1 cellular context compared by ENCODE assay signal in the genomic region with DNA sequence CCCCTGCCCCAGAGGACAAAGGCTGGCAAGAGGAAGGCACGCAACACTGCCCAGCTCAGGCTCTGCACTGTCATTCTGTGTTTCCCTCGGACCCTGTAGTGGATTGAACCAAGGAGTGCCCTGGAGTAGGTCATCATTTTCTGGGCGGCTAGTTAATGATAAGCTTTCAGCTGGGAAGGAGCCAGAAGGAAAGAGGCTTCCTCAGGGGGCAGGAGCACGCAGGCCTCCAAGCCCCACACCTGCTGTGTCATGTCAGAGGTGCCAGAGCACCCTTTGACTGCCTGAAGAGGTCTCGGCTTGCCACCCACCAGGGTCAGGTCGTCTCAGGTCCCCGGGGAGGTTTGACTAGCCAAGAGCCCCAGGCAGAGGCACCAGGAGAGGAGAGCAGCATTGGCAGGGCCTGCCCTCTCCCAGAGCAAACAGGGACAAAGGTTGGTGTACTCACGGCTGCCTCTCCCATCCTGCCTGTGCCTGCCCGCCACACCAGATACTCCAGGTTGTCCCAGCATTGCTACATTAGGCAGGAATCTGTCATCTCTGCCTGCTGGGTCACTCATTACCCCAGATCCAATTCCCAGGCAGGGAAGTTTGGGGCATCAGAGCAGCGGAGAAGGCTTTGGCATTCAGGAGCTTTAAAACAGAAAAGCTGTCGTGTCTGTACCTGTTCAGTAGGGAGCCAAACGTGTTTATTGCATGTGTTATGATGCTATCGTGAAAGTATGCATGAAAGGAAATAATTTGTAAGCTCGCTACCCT.
TF ChIP-seq lines count a peak whose summit lies in the region.

No MANE protein-coding gene starts in this region.

TF ChIP-seq in HepG2, 621 proteins besides CTCF, POLR2A, EP300 and RAD21 (continued from another document and continues in another):
- TF ChIP-seq, protein P1, sequence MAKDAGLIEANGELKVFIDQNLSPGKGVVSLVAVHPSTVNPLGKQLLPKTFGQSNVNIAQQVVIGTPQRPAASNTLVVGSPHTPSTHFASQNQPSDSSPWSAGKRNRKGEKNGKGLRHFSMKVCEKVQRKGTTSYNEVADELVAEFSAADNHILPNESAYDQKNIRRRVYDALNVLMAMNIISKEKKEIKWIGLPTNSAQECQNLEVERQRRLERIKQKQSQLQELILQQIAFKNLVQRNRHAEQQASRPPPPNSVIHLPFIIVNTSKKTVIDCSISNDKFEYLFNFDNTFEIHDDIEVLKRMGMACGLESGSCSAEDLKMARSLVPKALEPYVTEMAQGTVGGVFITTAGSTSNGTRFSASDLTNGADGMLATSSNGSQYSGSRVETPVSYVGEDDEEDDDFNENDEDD (CRISPR knock-in tag; IDR thresholded peaks at IDR 0.05; ENCODE audit: borderline replicate concordance), result 0 out of 2 replicates have a peak, but pooled peaks have one; percentile 7
- TF ChIP-seq MXD4 (CRISPR knock-in tag; IDR thresholded peaks at IDR 0.05), result 0 out of 2 replicates have a peak, but pooled peaks have one; percentile 31
- TF ChIP-seq, protein P2, sequence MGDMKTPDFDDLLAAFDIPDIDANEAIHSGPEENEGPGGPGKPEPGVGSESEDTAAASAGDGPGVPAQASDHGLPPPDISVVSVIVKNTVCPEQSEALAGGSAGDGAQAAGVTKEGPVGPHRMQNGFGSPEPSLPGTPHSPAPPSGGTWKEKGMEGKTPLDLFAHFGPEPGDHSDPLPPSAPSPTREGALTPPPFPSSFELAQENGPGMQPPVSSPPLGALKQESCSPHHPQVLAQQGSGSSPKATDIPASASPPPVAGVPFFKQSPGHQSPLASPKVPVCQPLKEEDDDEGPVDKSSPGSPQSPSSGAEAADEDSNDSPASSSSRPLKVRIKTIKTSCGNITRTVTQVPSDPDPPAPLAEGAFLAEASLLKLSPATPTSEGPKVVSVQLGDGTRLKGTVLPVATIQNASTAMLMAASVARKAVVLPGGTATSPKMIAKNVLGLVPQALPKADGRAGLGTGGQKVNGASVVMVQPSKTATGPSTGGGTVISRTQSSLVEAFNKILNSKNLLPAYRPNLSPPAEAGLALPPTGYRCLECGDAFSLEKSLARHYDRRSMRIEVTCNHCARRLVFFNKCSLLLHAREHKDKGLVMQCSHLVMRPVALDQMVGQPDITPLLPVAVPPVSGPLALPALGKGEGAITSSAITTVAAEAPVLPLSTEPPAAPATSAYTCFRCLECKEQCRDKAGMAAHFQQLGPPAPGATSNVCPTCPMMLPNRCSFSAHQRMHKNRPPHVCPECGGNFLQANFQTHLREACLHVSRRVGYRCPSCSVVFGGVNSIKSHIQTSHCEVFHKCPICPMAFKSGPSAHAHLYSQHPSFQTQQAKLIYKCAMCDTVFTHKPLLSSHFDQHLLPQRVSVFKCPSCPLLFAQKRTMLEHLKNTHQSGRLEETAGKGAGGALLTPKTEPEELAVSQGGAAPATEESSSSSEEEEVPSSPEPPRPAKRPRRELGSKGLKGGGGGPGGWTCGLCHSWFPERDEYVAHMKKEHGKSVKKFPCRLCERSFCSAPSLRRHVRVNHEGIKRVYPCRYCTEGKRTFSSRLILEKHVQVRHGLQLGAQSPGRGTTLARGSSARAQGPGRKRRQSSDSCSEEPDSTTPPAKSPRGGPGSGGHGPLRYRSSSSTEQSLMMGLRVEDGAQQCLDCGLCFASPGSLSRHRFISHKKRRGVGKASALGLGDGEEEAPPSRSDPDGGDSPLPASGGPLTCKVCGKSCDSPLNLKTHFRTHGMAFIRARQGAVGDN (CRISPR knock-in tag; IDR thresholded peaks at IDR 0.05), result peak; percentile 97
- TF ChIP-seq PITX1 (CRISPR knock-in tag; IDR thresholded peaks at IDR 0.05), result peak; percentile 61; the same call in 1 of the 2 replicates
- no peak for TF ChIP-seq ZNF619 (CRISPR knock-in tag; IDR thresholded peaks at IDR 0.05)
- TF ChIP-seq, protein P3, sequence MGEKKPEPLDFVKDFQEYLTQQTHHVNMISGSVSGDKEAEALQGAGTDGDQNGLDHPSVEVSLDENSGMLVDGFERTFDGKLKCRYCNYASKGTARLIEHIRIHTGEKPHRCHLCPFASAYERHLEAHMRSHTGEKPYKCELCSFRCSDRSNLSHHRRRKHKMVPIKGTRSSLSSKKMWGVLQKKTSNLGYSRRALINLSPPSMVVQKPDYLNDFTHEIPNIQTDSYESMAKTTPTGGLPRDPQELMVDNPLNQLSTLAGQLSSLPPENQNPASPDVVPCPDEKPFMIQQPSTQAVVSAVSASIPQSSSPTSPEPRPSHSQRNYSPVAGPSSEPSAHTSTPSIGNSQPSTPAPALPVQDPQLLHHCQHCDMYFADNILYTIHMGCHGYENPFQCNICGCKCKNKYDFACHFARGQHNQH (CRISPR knock-in tag; IDR thresholded peaks at IDR 0.05), result peak; percentile 85
- TF ChIP-seq KLF11 (CRISPR knock-in tag; IDR thresholded peaks at IDR 0.05), result no peak
- no peak for TF ChIP-seq ZFP62 (CRISPR knock-in tag; IDR thresholded peaks at IDR 0.05)
- TF ChIP-seq CENPX (CRISPR knock-in tag; IDR thresholded peaks at IDR 0.05), result no peak
- TF ChIP-seq PRPF4 (IDR thresholded peaks at IDR 0.05; ENCODE audit: low read depth, low read length, poor library complexity, severe bottlenecking), result no peak
- peak; percentile 76; the same call in 1 of the 2 replicates for TF ChIP-seq ZNF451 (CRISPR knock-in tag; IDR thresholded peaks at IDR 0.05)
- TF ChIP-seq AHR (CRISPR knock-in tag; IDR thresholded peaks at IDR 0.05), result no peak
- TF ChIP-seq ERF (CRISPR knock-in tag; IDR thresholded peaks at IDR 0.05), result peak; percentile 54; the same call in 1 of the 2 replicates
- no peak for TF ChIP-seq NPAS2 (CRISPR knock-in tag; IDR thresholded peaks at IDR 0.05; ENCODE audit: borderline replicate concordance)
- TF ChIP-seq RNF2 (conservative IDR thresholded peaks at IDR 0.05; ENCODE audit: low read depth), result no peak
- TF ChIP-seq ELF1 (CRISPR knock-in tag; IDR thresholded peaks at IDR 0.05), result peak; percentile 18; the same call in 1 of the 2 replicates
- peak; percentile 80; the same call in 1 of the 2 replicates for TF ChIP-seq ZNF224 (CRISPR knock-in tag; IDR thresholded peaks at IDR 0.05)
- TF ChIP-seq CC2D1A (CRISPR knock-in tag; IDR thresholded peaks at IDR 0.05), result no peak
- TF ChIP-seq HNRNPK (IDR thresholded peaks at IDR 0.05; ENCODE audit: low read depth, low read length, poor library complexity, severe bottlenecking), result no peak
- no peak for TF ChIP-seq ZNF33B (CRISPR knock-in tag; IDR thresholded peaks at IDR 0.05)
- no peak for TF ChIP-seq KDM5A (IDR thresholded peaks at IDR 0.05; ENCODE audit: borderline replicate concordance, low read length)
- TF ChIP-seq ZNF589 (CRISPR knock-in tag; conservative IDR thresholded peaks at IDR 0.05), result 0 out of 2 replicates have a peak, but pooled peaks have one; percentile 18
- TF ChIP-seq, protein P4, sequence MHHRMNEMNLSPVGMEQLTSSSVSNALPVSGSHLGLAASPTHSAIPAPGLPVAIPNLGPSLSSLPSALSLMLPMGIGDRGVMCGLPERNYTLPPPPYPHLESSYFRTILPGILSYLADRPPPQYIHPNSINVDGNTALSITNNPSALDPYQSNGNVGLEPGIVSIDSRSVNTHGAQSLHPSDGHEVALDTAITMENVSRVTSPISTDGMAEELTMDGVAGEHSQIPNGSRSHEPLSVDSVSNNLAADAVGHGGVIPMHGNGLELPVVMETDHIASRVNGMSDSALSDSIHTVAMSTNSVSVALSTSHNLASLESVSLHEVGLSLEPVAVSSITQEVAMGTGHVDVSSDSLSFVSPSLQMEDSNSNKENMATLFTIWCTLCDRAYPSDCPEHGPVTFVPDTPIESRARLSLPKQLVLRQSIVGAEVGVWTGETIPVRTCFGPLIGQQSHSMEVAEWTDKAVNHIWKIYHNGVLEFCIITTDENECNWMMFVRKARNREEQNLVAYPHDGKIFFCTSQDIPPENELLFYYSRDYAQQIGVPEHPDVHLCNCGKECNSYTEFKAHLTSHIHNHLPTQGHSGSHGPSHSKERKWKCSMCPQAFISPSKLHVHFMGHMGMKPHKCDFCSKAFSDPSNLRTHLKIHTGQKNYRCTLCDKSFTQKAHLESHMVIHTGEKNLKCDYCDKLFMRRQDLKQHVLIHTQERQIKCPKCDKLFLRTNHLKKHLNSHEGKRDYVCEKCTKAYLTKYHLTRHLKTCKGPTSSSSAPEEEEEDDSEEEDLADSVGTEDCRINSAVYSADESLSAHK (CRISPR knock-in tag; IDR thresholded peaks at IDR 0.05; ENCODE audit: borderline replicate concordance), result no peak
- TF ChIP-seq, protein P5, sequence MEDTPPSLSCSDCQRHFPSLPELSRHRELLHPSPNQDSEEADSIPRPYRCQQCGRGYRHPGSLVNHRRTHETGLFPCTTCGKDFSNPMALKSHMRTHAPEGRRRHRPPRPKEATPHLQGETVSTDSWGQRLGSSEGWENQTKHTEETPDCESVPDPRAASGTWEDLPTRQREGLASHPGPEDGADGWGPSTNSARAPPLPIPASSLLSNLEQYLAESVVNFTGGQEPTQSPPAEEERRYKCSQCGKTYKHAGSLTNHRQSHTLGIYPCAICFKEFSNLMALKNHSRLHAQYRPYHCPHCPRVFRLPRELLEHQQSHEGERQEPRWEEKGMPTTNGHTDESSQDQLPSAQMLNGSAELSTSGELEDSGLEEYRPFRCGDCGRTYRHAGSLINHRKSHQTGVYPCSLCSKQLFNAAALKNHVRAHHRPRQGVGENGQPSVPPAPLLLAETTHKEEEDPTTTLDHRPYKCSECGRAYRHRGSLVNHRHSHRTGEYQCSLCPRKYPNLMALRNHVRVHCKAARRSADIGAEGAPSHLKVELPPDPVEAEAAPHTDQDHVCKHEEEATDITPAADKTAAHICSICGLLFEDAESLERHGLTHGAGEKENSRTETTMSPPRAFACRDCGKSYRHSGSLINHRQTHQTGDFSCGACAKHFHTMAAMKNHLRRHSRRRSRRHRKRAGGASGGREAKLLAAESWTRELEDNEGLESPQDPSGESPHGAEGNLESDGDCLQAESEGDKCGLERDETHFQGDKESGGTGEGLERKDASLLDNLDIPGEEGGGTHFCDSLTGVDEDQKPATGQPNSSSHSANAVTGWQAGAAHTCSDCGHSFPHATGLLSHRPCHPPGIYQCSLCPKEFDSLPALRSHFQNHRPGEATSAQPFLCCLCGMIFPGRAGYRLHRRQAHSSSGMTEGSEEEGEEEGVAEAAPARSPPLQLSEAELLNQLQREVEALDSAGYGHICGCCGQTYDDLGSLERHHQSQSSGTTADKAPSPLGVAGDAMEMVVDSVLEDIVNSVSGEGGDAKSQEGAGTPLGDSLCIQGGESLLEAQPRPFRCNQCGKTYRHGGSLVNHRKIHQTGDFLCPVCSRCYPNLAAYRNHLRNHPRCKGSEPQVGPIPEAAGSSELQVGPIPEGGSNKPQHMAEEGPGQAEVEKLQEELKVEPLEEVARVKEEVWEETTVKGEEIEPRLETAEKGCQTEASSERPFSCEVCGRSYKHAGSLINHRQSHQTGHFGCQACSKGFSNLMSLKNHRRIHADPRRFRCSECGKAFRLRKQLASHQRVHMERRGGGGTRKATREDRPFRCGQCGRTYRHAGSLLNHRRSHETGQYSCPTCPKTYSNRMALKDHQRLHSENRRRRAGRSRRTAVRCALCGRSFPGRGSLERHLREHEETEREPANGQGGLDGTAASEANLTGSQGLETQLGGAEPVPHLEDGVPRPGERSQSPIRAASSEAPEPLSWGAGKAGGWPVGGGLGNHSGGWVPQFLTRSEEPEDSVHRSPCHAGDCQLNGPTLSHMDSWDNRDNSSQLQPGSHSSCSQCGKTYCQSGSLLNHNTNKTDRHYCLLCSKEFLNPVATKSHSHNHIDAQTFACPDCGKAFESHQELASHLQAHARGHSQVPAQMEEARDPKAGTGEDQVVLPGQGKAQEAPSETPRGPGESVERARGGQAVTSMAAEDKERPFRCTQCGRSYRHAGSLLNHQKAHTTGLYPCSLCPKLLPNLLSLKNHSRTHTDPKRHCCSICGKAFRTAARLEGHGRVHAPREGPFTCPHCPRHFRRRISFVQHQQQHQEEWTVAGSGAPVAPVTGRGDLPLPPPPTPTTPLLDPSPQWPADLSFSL (CRISPR knock-in tag; IDR thresholded peaks at IDR 0.05), result no peak
- TF ChIP-seq ZNF879 (CRISPR knock-in tag; IDR thresholded peaks at IDR 0.05), result no peak
- TF ChIP-seq CHD4 (IDR thresholded peaks at IDR 0.05; ENCODE audit: borderline replicate concordance, low read length), result no peak
- TF ChIP-seq, protein P6, sequence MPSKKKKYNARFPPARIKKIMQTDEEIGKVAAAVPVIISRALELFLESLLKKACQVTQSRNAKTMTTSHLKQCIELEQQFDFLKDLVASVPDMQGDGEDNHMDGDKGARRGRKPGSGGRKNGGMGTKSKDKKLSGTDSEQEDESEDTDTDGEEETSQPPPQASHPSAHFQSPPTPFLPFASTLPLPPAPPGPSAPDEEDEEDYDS (CRISPR knock-in tag; IDR thresholded peaks at IDR 0.05), result peak; percentile 52; the same call in 1 of the 2 replicates
- TF ChIP-seq, protein P7, sequence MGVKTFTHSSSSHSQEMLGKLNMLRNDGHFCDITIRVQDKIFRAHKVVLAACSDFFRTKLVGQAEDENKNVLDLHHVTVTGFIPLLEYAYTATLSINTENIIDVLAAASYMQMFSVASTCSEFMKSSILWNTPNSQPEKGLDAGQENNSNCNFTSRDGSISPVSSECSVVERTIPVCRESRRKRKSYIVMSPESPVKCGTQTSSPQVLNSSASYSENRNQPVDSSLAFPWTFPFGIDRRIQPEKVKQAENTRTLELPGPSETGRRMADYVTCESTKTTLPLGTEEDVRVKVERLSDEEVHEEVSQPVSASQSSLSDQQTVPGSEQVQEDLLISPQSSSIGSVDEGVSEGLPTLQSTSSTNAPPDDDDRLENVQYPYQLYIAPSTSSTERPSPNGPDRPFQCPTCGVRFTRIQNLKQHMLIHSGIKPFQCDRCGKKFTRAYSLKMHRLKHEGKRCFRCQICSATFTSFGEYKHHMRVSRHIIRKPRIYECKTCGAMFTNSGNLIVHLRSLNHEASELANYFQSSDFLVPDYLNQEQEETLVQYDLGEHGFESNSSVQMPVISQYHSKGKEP (CRISPR knock-in tag; IDR thresholded peaks at IDR 0.05), result no peak
- TF ChIP-seq TAF1 (CRISPR knock-in tag; IDR thresholded peaks at IDR 0.05), result peak; percentile 61
- TF ChIP-seq, protein P8, sequence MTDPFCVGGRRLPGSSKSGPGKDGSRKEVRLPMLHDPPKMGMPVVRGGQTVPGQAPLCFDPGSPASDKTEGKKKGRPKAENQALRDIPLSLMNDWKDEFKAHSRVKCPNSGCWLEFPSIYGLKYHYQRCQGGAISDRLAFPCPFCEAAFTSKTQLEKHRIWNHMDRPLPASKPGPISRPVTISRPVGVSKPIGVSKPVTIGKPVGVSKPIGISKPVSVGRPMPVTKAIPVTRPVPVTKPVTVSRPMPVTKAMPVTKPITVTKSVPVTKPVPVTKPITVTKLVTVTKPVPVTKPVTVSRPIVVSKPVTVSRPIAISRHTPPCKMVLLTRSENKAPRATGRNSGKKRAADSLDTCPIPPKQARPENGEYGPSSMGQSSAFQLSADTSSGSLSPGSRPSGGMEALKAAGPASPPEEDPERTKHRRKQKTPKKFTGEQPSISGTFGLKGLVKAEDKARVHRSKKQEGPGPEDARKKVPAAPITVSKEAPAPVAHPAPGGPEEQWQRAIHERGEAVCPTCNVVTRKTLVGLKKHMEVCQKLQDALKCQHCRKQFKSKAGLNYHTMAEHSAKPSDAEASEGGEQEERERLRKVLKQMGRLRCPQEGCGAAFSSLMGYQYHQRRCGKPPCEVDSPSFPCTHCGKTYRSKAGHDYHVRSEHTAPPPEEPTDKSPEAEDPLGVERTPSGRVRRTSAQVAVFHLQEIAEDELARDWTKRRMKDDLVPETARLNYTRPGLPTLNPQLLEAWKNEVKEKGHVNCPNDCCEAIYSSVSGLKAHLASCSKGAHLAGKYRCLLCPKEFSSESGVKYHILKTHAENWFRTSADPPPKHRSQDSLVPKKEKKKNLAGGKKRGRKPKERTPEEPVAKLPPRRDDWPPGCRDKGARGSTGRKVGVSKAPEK (CRISPR knock-in tag; IDR thresholded peaks at IDR 0.05; ENCODE audit: borderline replicate concordance), result 0 out of 2 replicates have a peak, but pooled peaks have one; percentile 20
- TF ChIP-seq GATA4 (IDR thresholded peaks at IDR 0.05; ENCODE audit: borderline replicate concordance, low read depth), result no peak; the same call in 1 of the 2 replicates
